Comparison of ENCODE assay signal across 8 cellular contexts in the genomic region with DNA sequence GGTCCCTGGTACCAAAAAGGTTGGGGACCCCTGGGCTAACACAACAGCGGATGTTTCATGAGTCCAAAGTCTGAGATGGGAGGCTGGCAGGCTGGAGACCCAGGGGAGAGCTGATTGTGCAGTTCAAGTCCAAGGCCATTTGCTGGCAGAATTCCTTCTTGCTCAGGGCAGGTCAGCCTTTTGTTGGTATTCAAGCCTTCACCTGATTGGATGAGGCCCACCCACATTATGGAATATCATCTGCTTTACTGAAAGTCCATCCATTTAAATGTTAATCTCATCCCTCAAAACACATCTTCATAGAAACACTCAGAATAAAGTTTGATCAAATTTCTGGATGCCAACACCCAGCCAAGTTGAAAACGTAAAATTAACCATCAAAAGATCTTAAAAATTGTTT. TPM values are rescaled to one million over a fixed set of nuclear protein-coding genes. Genes with fewer than 3 reads are reported as not detected.
"Had no signal": no experiment of that assay in that cellular context is flagged by ENCODE, and none has a peak within 500 bp of the region (broad histone marks: within the 10 kb centered on the region; RNA-seq: fewer than 3 reads in every experiment).

No MANE protein-coding gene starts in this region.

- H3K4me2 ChIP-seq: KMS-11 had no signal

- DNase-seq: IMR-90, KBM-7, KG1 had no signal

- H3K9ac ChIP-seq: KMS-11 had no signal

- H3K4me1 Mint-ChIP-seq: IgD-negative memory B cell had no signal

- FAIRE-seq: HTR-8/SVneo had no signal

- H3K27ac Mint-ChIP-seq: IgD-negative memory B cell had no signal

- H3K36me3 Mint-ChIP-seq: IgD-negative memory B cell had no signal

- H3K4me3 Mint-ChIP-seq: IgD-negative memory B cell had no signal

- H3K27ac ChIP-seq: HL-60, KMS-11 had no signal

RNA-seq across cellular contexts. Expression of a gene that starts 52.9 kb away (rescaled TPM):
- total RNA-seq: HT-29, IMR-90 had no signal
- polyA plus RNA-seq: IgD-negative memory B cell, IMR-90 had no signal
